9 cellular contexts compared by ENCODE assay signal in the genomic region with DNA sequence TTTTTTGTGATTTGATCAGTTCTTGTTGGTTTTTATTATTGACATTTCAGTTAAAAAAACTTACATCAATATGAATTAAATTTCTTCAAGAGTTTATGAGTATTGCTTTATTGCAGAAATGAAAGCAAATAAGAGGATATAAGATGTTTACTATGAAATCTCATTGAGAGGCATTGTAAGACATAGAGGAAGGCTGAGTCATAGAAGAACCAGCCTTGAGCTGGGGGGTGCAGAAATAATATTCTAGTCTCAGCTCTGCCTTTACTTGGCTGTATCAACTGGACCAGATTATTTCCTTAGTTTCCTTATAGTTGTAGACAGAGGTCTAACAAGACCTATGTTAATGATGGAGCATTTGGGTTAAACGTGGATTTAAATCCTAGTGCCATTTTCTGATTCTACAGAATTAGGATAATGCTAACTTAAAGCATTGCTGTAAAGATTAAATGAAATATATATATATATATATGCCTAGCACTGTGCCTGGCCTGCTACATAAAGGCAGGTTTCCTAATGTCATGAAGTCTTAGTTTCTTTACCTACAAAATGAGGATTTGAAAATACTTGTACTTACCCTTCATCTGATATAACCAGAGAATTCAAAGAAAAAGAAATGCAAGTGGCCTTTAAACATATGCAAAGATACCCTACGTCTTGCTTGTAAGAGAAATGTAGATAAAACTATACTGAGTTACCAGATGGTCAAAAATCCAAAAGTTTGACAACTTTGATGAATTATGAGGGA. TPM values are rescaled to one million over a fixed set of nuclear protein-coding genes. Genes with fewer than 3 reads are reported as not detected.
A peak's percentile ranks its signal among the peaks of the same experiment; 100 is the strongest.
DNase-seq lines count a peak whose midpoint lies in the region; ATAC-seq and TF ChIP-seq lines count a peak whose summit lies in the region.
"Had no signal": no experiment of that assay in that cellular context is flagged by ENCODE, and none has a peak within 500 bp of the region (broad histone marks: within the 10 kb centered on the region; RNA-seq: fewer than 3 reads in every experiment).

No MANE protein-coding gene starts in this region.

- POLR2A ChIA-PET in CD4-positive, alpha-beta T cell (lab: Charles Lee), result interaction anchor here (0.8 kb wide), 1 partner anchor 227 kb away, joined by 3 read pairs; no protein-coding TSS in a partner anchor

- no peaks in the 10 kb centered on the region for H3K27me3 Mint-ChIP-seq in CD4-positive, alpha-beta T cell

- H3K4me3 Mint-ChIP-seq in CD4-positive, alpha-beta T cell, result no peak overlapping the region

- H3K27ac Mint-ChIP-seq in CD4-positive, alpha-beta T cell, result no peak overlapping the region

- peak; percentile 86 for ATAC-seq in GM18502 (IDR thresholded peaks at IDR 0.05; ENCODE audit: poor library complexity, unreplicated experiment)
- ATAC-seq in GM21526 (IDR thresholded peaks at IDR 0.05; ENCODE audit: low FRiP score, unreplicated experiment), result peak; percentile 73
- ATAC-seq in HG03521 (IDR thresholded peaks at IDR 0.05; ENCODE audit: unreplicated experiment), result peak; percentile 80
- no peak for ATAC-seq in CD4-positive, alpha-beta T cell (ENCODE audit: poor library complexity)
- ATAC-seq in left lobe of liver, result no peak

- intact Hi-C loops in CD4-positive, alpha-beta T cell (cut with DNase I, micrococcal nuclease), result no loop called here

- H3K4me3 ChIP-seq in fibroblast of the aortic adventitia (ENCODE audit: low read depth, low read length), result no peak overlapping the region
- H3K4me3 ChIP-seq: right lobe of liver had no signal

- H3K27me3 ChIP-seq in CD4-positive, alpha-beta T cell (ENCODE audit: control insufficient read depth, insufficient read depth, low read length), result no peaks in the 10 kb centered on the region
- H3K27me3 ChIP-seq: right lobe of liver had no signal

- TF ChIP-seq CTCF in fibroblast of the aortic adventitia (IDR thresholded peaks at IDR 0.05; ENCODE audit: insufficient read depth, low read length), result no peak
- no peak for TF ChIP-seq CTCF in CD4-positive, alpha-beta T cell (IDR thresholded peaks at IDR 0.05)

- H3K9me3 Mint-ChIP-seq in CD4-positive, alpha-beta T cell, result no peaks in the 10 kb centered on the region

- DNase-seq in fibroblast of the aortic adventitia (ENCODE audit: low read depth), result peak; percentile 20
- DNase-seq in CD4-positive, alpha-beta T cell, result no peak
- DNase-seq in left lobe of liver (ENCODE audit: low spot score), result no peak
- no peak for DNase-seq in UCSD-AML1 (lab: John Stamatoyannopoulos, UW; ENCODE audit: unreplicated experiment)
- no peak for DNase-seq in NCI-H446 (lab: John Stamatoyannopoulos, UW)
- DNase-seq: right lobe of liver had no signal

- no peaks in the 10 kb centered on the region for H3K9me3 ChIP-seq in CD4-positive, alpha-beta T cell (ENCODE audit: control insufficient read depth, low read length)
- H3K9me3 ChIP-seq: right lobe of liver had no signal

- H3K27ac ChIP-seq in CD4-positive, alpha-beta T cell (ENCODE audit: low read depth, low read length), result no peak overlapping the region
- H3K27ac ChIP-seq: right lobe of liver had no signal

- peaks cover 3% of the 10 kb centered on the region for H3K36me3 Mint-ChIP-seq in CD4-positive, alpha-beta T cell (ENCODE audit: low read depth)

- H3K4me1 Mint-ChIP-seq in CD4-positive, alpha-beta T cell (ENCODE audit: low read depth), result peaks cover 51% of the 10 kb centered on the region

- CTCF ChIA-PET in CD4-positive, alpha-beta T cell (lab: Charles Lee), result interaction anchor here (1.1 to 1.2 kb wide), 2 partner anchors 103 to 229 kb away, joined by 3 read pairs; no protein-coding TSS in a partner anchor

RNA-seq across cellular contexts. Expression of a gene that starts 7.3 kb away (rescaled TPM):
- total RNA-seq in fibroblast of the aortic adventitia (ENCODE audit: low replicate concordance) (6.5 and 8.9 TPM in 2 replicates), left lobe of liver (5.5 TPM)
- total RNA-seq in CD4-positive, alpha-beta T cell, result 10 to 100 TPM; 20.1 to 20.4 TPM

Comparison
In these comparisons a context has a peak if more than half of its experiments do, and no peak if none do; other contexts are left out.
1. ATAC-seq: peak in GM18502 (single experiment), GM21526 (single experiment) and HG03521 (single experiment); none in CD4-positive, alpha-beta T cell (single experiment) and left lobe of liver (single experiment).